ENCODE assay signal across 18 cellular contexts in the genomic region with DNA sequence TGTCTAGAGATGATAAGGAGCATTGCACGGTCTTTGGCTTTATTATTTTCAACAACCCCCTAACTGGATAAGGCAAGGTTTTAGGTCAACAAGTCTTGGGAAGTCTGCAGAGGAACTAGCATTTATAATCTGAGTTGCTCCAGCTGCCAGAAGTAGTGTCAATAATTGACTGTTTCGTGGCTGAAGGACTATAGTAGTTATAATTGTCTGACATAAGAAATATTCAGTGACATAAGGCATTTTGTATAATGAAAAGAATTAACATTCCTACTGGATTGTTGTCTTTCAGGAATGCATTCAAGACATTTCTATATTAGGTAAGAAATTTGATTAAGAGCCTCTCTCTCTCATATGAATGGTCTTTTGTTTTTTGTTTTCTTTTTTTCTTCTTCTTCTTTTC.
"Had no signal": no experiment of that assay in that cellular context is flagged by ENCODE, and none has a peak within 500 bp of the region (broad histone marks: within the 10 kb centered on the region; RNA-seq: fewer than 3 reads in every experiment).

No MANE protein-coding gene starts in this region.

- H3K36me3 ChIP-seq: neutrophil had no signal

- H3K36me3 Mint-ChIP-seq: activated naive CD8-positive, alpha-beta T cell; brain; naive thymus-derived CD8-positive, alpha-beta T cell; type B pancreatic cell had no signal

- H3K27ac ChIP-seq: coronary artery, neutrophil had no signal

- DNase-seq: activated CD4-positive, alpha-beta T cell treated with anti-CD3 and anti-CD28 coated beads, Interleukin-2, amount 50 U/mL, for 48 hours; activated effector memory CD4-positive, alpha-beta T cell treated with anti-CD3 and anti-CD28 coated beads, Interleukin-2, amount 50 U/mL, for 16 hours; activated T-cell treated with anti-CD3 and anti-CD28 coated beads, Interleukin-2, amount 50 U/mL, for 4 hours; amniotic stem cell; naive thymus-derived CD8-positive, alpha-beta T cell; posterior cingulate gyrus; right cardiac atrium; small intestine; T-helper 1 cell; T1000 had no signal

- ATAC-seq: activated T-cell treated with anti-CD3 and anti-CD28 coated beads, Interleukin-2, amount 50 U/mL, for 4 hours; naive thymus-derived CD8-positive, alpha-beta T cell; right cardiac atrium had no signal

- H3K4me3 ChIP-seq: coronary artery had no signal

- H3K9me3 Mint-ChIP-seq: activated T-cell treated with anti-CD3 and anti-CD28 coated beads, Interleukin-2, amount 50 U/mL, for 4 hours; brain; central memory CD8-positive, alpha-beta T cell; stimulated activated naive CD8-positive, alpha-beta T cell treated with anti-CD3 and anti-CD28 coated beads, Interleukin-15, Interleukin-2, amounts not matched to agents 100 ng/mL and 50 ng/mL, for 24 hours; type B pancreatic cell had no signal

- FAIRE-seq: endothelial cell of umbilical vein, small intestine had no signal

- H3K9me3 ChIP-seq: neutrophil had no signal

- H3K27ac Mint-ChIP-seq: activated naive CD8-positive, alpha-beta T cell; naive thymus-derived CD8-positive, alpha-beta T cell; stimulated activated naive CD8-positive, alpha-beta T cell treated with anti-CD3 and anti-CD28 coated beads, Interleukin-15, Interleukin-2, amounts not matched to agents 100 ng/mL and 50 ng/mL, for 24 hours; type B pancreatic cell had no signal

- H3K27me3 ChIP-seq: neutrophil had no signal

- H3K27me3 Mint-ChIP-seq: activated naive CD8-positive, alpha-beta T cell; central memory CD8-positive, alpha-beta T cell; naive thymus-derived CD8-positive, alpha-beta T cell; stimulated activated naive CD8-positive, alpha-beta T cell treated with anti-CD3 and anti-CD28 coated beads, Interleukin-15, Interleukin-2, amounts not matched to agents 100 ng/mL and 50 ng/mL, for 24 hours; type B pancreatic cell had no signal

- H3K4me3 Mint-ChIP-seq: activated naive CD8-positive, alpha-beta T cell; activated T-cell treated with anti-CD3 and anti-CD28 coated beads, Interleukin-2, amount 50 U/mL, for 4 hours; central memory CD8-positive, alpha-beta T cell; naive thymus-derived CD8-positive, alpha-beta T cell; stimulated activated naive CD8-positive, alpha-beta T cell treated with anti-CD3 and anti-CD28 coated beads, Interleukin-15, Interleukin-2, amounts not matched to agents 100 ng/mL and 50 ng/mL, for 24 hours had no signal
